ENCODE assay signal across 27 cellular contexts in genomic region chr5:36440300-36440699, GRCh38.
"Had no signal": no experiment of that assay in that cellular context is flagged by ENCODE, and none has a peak within 500 bp of the region (broad histone marks: within the 10 kb centered on the region; RNA-seq: fewer than 3 reads in every experiment).

No MANE protein-coding gene starts in this region.

- H3K9me3 Mint-ChIP-seq: activated CD4-positive, alpha-beta memory T cell treated with anti-CD3 and anti-CD28 coated beads, Interleukin-2, amount 10 ng/mL, durations not matched to agents 7 days and 5 days; activated naive CD4-positive, alpha-beta T cell treated with anti-CD3 and anti-CD28 coated beads, Interleukin-2, amount 10 ng/mL, durations not matched to agents 7 days and 5 days; activated naive CD8-positive, alpha-beta T cell treated with anti-CD3 and anti-CD28 coated beads for 36 hours; activated T-helper 2 cell treated with anti-CD3 and anti-CD28 coated beads, Interferon-gamma antibody, Interleukin-2, Interleukin-4, amounts not matched to agents 10 μg/mL and 5 μg/mL and 100 μg/mL, durations not matched to agents 14 hours and 24 hours and 36 hours; IgD-negative memory B cell had no signal

- H3K9ac ChIP-seq: KMS-11, SK-N-SH had no signal

- H3K4me2 ChIP-seq: KMS-11, SK-N-SH had no signal

- ATAC-seq: activated CD4-positive, alpha-beta T cell treated with anti-CD3 and anti-CD28 coated beads for 36 hours had no signal

- H3K9me3 ChIP-seq: breast epithelium, Peyer's patch, SJCRH30, SK-N-SH had no signal

- H3K4me3 Mint-ChIP-seq: activated CD4-positive, alpha-beta memory T cell treated with anti-CD3 and anti-CD28 coated beads, Interleukin-2, amount 10 ng/mL, durations not matched to agents 7 days and 5 days; activated CD4-positive, alpha-beta T cell treated with anti-CD3 and anti-CD28 coated beads for 36 hours; activated naive CD4-positive, alpha-beta T cell treated with anti-CD3 and anti-CD28 coated beads, Interleukin-2, amount 10 ng/mL, durations not matched to agents 7 days and 5 days; activated naive CD8-positive, alpha-beta T cell treated with anti-CD3 and anti-CD28 coated beads for 36 hours; IgD-negative memory B cell had no signal

- H3K36me3 Mint-ChIP-seq: activated naive CD8-positive, alpha-beta T cell treated with anti-CD3 and anti-CD28 coated beads for 36 hours; IgD-negative memory B cell had no signal

- H3K27ac Mint-ChIP-seq: activated CD4-positive, alpha-beta memory T cell treated with anti-CD3 and anti-CD28 coated beads, Interleukin-2, amount 10 ng/mL, durations not matched to agents 7 days and 5 days; activated CD4-positive, alpha-beta T cell treated with anti-CD3 and anti-CD28 coated beads for 36 hours; activated naive CD4-positive, alpha-beta T cell treated with anti-CD3 and anti-CD28 coated beads, Interleukin-2, amount 10 ng/mL, durations not matched to agents 7 days and 5 days; activated naive CD8-positive, alpha-beta T cell treated with anti-CD3 and anti-CD28 coated beads for 36 hours; activated T-helper 2 cell treated with anti-CD3 and anti-CD28 coated beads, Interferon-gamma antibody, Interleukin-2, Interleukin-4, amounts not matched to agents 10 μg/mL and 5 μg/mL and 100 μg/mL, durations not matched to agents 14 hours and 24 hours and 36 hours; IgD-negative memory B cell had no signal

- DNase-seq: activated CD4-positive, alpha-beta memory T cell treated with anti-CD3 and anti-CD28 coated beads, Interleukin-2, amount 10 ng/mL, durations not matched to agents 7 days and 5 days; activated CD4-positive, alpha-beta T cell treated with anti-CD3 and anti-CD28 coated beads for 36 hours; activated CD4-positive, alpha-beta T cell treated with anti-CD3 and anti-CD28 coated beads, Interleukin-2, amount 50 U/mL, for 1 hour; activated gamma-delta T cell treated with Interleukin-2 at 50 U/mL for 16 hours; activated naive CD4-positive, alpha-beta T cell treated with anti-CD3 and anti-CD28 coated beads, Interleukin-2, amount 10 ng/mL, durations not matched to agents 7 days and 5 days; activated naive CD8-positive, alpha-beta T cell treated with anti-CD3 and anti-CD28 coated beads for 36 hours; activated T-cell treated with anti-CD3 and anti-CD28 coated beads for 4 hours; activated T-cell treated with anti-CD3 and anti-CD28 coated beads, Interleukin-2, amount 50 U/mL, for 48 hours; NCI-H1092; NCI-H1417; NCI-H1930; NCI-H2107; NCI-H345; NCI-H510A; NCI-H526 treated with DMSO at 0.1 percent for 48 hours; NCI-H82; Peyer's patch; Right ventricle myocardium superior; SJCRH30; SK-N-SH; T-helper 1 cell; WERI-Rb-1 had no signal

- H3K4me1 ChIP-seq: breast epithelium, Peyer's patch, SJCRH30 had no signal

- H3K27ac ChIP-seq: breast epithelium, KMS-11, Peyer's patch, RWPE1, SJCRH30, WERI-Rb-1 had no signal

- H3K4me3 ChIP-seq: breast epithelium, Peyer's patch, SJCRH30 had no signal

- H3K27me3 ChIP-seq: breast epithelium, Peyer's patch, SJCRH30 had no signal

- H3K4me1 Mint-ChIP-seq: IgD-negative memory B cell had no signal

- H3K36me3 ChIP-seq: breast epithelium, Peyer's patch, SJCRH30, WERI-Rb-1 had no signal
